ENCODE assay signal across 1 cellular context in the genomic region with DNA sequence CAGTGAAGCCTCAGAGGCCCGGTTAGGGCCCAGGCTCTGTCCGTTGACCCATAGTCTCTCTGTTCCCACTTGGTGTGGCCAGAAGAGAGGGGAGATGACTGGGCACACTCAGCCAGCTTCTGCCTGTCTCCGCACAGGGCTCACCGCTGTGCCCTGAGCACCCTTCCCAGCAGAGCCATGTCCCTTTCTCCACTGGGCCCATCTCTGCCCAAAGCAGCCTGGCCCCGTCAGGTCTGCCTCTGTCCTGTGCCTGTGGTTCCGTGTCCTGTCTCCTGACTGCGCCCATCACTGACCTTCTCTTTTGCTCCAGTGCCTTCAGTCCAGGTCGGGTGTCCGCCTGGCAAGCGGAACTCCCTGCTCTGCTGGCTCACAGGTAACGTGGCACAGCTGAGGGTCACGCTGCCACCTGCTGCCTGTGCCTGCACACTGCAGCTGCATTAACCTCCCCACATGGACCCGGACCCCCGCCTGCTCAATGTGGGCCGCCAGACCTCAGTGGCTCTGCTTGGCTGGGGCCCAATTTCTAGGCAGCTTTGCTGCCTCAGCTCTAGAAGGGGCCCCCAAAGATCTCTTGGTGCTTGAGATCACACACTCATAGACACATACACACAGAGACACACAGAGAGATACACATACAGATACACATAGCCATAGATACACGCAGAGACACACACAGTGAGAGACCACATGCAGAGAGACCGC.
TF ChIP-seq lines count a peak whose summit lies in the region.

No MANE protein-coding gene starts in this region.

TF ChIP-seq in K562, 482 proteins besides CTCF, POLR2A, EP300 and RAD21:
- TF ChIP-seq ZBTB7A (IDR thresholded peaks at IDR 0.05; ENCODE audit: borderline replicate concordance, control insufficient read depth, low read depth, low read length) = peak; percentile 43; the same call in 1 of the 2 replicates
- TF ChIP-seq, protein P1, sequence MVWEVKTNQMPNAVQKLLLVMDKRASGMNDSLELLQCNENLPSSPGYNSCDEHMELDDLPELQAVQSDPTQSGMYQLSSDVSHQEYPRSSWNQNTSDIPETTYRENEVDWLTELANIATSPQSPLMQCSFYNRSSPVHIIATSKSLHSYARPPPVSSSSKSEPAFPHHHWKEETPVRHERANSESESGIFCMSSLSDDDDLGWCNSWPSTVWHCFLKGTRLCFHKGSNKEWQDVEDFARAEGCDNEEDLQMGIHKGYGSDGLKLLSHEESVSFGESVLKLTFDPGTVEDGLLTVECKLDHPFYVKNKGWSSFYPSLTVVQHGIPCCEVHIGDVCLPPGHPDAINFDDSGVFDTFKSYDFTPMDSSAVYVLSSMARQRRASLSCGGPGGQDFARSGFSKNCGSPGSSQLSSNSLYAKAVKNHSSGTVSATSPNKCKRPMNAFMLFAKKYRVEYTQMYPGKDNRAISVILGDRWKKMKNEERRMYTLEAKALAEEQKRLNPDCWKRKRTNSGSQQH (CRISPR knock-in tag; IDR thresholded peaks at IDR 0.05) = no peak
- TF ChIP-seq ZNF583 (CRISPR knock-in tag; IDR thresholded peaks at IDR 0.05) = no peak
- TF ChIP-seq ZNF699 (CRISPR knock-in tag; IDR thresholded peaks at IDR 0.05; ENCODE audit: insufficient replicate concordance) = no peak
- TF ChIP-seq ARNT (IDR thresholded peaks at IDR 0.05) = no peak
- no peak for TF ChIP-seq PTRF (tag; IDR thresholded peaks at IDR 0.05)
- no peak for TF ChIP-seq DMBX1 (CRISPR knock-in tag; IDR thresholded peaks at IDR 0.05; ENCODE audit: borderline replicate concordance)
- TF ChIP-seq, protein P2, sequence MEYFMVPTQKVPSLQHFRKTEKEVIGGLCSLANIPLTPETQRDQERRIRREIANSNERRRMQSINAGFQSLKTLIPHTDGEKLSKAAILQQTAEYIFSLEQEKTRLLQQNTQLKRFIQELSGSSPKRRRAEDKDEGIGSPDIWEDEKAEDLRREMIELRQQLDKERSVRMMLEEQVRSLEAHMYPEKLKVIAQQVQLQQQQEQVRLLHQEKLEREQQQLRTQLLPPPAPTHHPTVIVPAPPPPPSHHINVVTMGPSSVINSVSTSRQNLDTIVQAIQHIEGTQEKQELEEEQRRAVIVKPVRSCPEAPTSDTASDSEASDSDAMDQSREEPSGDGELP (CRISPR knock-in tag; IDR thresholded peaks at IDR 0.05; ENCODE audit: borderline replicate concordance) = peak; percentile 65; the same call in 1 of the 2 replicates
- TF ChIP-seq E4F1 (CRISPR knock-in tag; IDR thresholded peaks at IDR 0.05; ENCODE audit: borderline replicate concordance) = no peak
- no peak for TF ChIP-seq ZNF354B (CRISPR knock-in tag; IDR thresholded peaks at IDR 0.05)
- TF ChIP-seq ZNF184 (CRISPR knock-in tag; IDR thresholded peaks at IDR 0.05) = no peak
- 0 out of 2 replicates have a peak, but pooled peaks have one; percentile 12 for TF ChIP-seq BHLHE40 (IDR thresholded peaks at IDR 0.05; ENCODE audit: low read length)
- TF ChIP-seq PATZ1 (CRISPR knock-in tag; IDR thresholded peaks at IDR 0.05; ENCODE audit: borderline replicate concordance) = no peak
- TF ChIP-seq CLOCK (CRISPR knock-in tag; IDR thresholded peaks at IDR 0.05; ENCODE audit: borderline replicate concordance) = no peak
- no peak for TF ChIP-seq FIP1L1 (IDR thresholded peaks at IDR 0.05; ENCODE audit: low read depth, low read length, poor library complexity, severe bottlenecking)
- no peak for TF ChIP-seq SMARCA5 (IDR thresholded peaks at IDR 0.05)
- TF ChIP-seq ZNF3 (CRISPR knock-in tag; IDR thresholded peaks at IDR 0.05) = no peak
- peak; percentile 48; the same call in 1 of the 2 replicates for TF ChIP-seq ZBTB33 (CRISPR knock-in tag; IDR thresholded peaks at IDR 0.05)
- TF ChIP-seq ZNF445 (CRISPR knock-in tag; IDR thresholded peaks at IDR 0.05; ENCODE audit: low read depth) = no peak
- TF ChIP-seq RBM25 (IDR thresholded peaks at IDR 0.05; ENCODE audit: low read depth, low read length, severe bottlenecking) = no peak
- TF ChIP-seq MCM3 (IDR thresholded peaks at IDR 0.05) = no peak
- TF ChIP-seq, protein P3, sequence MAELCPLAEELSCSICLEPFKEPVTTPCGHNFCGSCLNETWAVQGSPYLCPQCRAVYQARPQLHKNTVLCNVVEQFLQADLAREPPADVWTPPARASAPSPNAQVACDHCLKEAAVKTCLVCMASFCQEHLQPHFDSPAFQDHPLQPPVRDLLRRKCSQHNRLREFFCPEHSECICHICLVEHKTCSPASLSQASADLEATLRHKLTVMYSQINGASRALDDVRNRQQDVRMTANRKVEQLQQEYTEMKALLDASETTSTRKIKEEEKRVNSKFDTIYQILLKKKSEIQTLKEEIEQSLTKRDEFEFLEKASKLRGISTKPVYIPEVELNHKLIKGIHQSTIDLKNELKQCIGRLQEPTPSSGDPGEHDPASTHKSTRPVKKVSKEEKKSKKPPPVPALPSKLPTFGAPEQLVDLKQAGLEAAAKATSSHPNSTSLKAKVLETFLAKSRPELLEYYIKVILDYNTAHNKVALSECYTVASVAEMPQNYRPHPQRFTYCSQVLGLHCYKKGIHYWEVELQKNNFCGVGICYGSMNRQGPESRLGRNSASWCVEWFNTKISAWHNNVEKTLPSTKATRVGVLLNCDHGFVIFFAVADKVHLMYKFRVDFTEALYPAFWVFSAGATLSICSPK (IDR thresholded peaks at IDR 0.05; ENCODE audit: borderline replicate concordance) = no peak
- no peak for TF ChIP-seq TCFL5 (CRISPR knock-in tag; conservative IDR thresholded peaks at IDR 0.05)
- no peak for TF ChIP-seq CHD4 (IDR thresholded peaks at IDR 0.05; ENCODE audit: insufficient read depth, insufficient replicate concordance, low read depth, low read length, poor library complexity, severe bottlenecking)
- no peak for TF ChIP-seq ZNF274 (IDR thresholded peaks at IDR 0.05; ENCODE audit: borderline replicate concordance, low read depth, low read length)
- TF ChIP-seq FOXA1 (IDR thresholded peaks at IDR 0.05; ENCODE audit: borderline replicate concordance) = no peak
- TF ChIP-seq CREBBP (IDR thresholded peaks at IDR 0.05; ENCODE audit: low read depth, low read length) = no peak
- no peak for TF ChIP-seq ZNF408 (CRISPR knock-in tag; IDR thresholded peaks at IDR 0.05; ENCODE audit: low read depth)
- no peak for TF ChIP-seq BCOR (IDR thresholded peaks at IDR 0.05)
- peak; percentile 72 for TF ChIP-seq SMC3 (conservative IDR thresholded peaks at IDR 0.05; ENCODE audit: insufficient read depth, low read depth, low read length)
- TF ChIP-seq MYC (IDR thresholded peaks at IDR 0.05; ENCODE audit: low read depth, low read length) = peak; percentile 33; the same call in 1 of the 2 replicates
- no peak for TF ChIP-seq MYC (CRISPR knock-in tag; IDR thresholded peaks at IDR 0.05; ENCODE audit: borderline replicate concordance, low read depth)
- TF ChIP-seq MCM5 (IDR thresholded peaks at IDR 0.05; ENCODE audit: low read depth) = no peak
- no peak for TF ChIP-seq ARID1B (IDR thresholded peaks at IDR 0.05)
- TF ChIP-seq NFIC (IDR thresholded peaks at IDR 0.05) = peak; percentile 16; the same call in 1 of the 2 replicates
